ENCODE assay signal across 14 cellular contexts in the genomic region with DNA sequence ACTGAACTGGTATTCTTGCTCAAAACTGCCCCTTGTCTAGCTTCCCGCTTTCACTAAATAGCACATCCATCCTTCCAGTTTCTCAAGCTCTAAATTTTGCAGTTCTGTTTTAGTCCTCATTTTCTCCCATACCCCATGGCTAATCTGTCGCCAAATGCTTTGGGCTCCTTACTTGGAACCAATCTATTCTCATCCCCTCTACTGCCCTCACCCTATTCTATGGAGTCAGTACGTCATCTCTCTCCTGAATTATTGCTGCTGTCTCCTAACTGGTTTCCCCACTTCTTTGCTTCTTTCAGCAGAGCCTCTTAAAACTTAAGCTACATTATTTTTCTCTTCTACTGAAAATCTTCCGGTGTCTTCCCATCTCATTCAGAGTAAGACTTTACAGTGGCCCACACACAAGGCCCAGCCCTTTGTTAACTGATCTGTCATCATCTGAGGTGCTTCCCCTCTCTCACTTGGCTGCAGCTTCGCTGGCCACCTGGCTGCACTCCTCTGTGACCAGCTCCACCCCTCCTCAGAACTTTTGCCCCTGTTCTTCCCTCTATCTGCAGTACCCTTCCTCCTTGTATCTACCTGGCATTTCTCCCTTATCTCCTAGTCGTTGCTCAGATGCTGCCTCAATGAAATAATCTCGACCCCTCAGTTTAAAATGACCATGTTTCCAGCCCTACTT. TPM values are rescaled to one million over a fixed set of nuclear protein-coding genes. Genes with fewer than 3 reads are reported as not detected.
DNase-seq lines count a peak whose midpoint lies in the region; ATAC-seq, FAIRE-seq and TF ChIP-seq lines count a peak whose summit lies in the region.
"Had no signal": no experiment of that assay in that cellular context is flagged by ENCODE, and none has a peak within 500 bp of the region (broad histone marks: within the 10 kb centered on the region; RNA-seq: fewer than 3 reads in every experiment).

No MANE protein-coding gene starts in this region.

- no peak for TF ChIP-seq RAD21 in H1 (IDR thresholded peaks at IDR 0.05 in 1 of 2, conservative IDR thresholded peaks at IDR 0.05 in 1 of 2; ENCODE audit: low read depth in 2 of 2, low read length in 2 of 2)

- peaks cover 0 to 79% of the 10 kb centered on the region in 2 experiments; a peak in 3 of 4 replicates for H3K79me2 ChIP-seq in H1 (ENCODE audit: control insufficient read depth in 1 of 2, insufficient read depth in 2 of 2, low read length in 2 of 2)

- DNase-seq in H1 (ENCODE audit: low read depth in 1 of 2, low spot score in 2 of 2) (no peak), WERI-Rb-1 (no peak), left colon (no peak), NCI-H748 treated with DMSO at 0.1 percent for 48 hours (lab: John Stamatoyannopoulos, UW) (no peak)
- DNase-seq in activated CD4-positive, CD25-positive, alpha-beta regulatory T cell treated with anti-CD3 and anti-CD28 coated beads, Interleukin-2, amount 50 U/mL, for 72 hours, result no peak
- DNase-seq: activated CD4-positive, alpha-beta T cell treated with anti-CD3 and anti-CD28 coated beads, Interleukin-2, amount 50 U/mL, for 1 hour; CD4-positive, CD25-positive, alpha-beta regulatory T cell; SJCRH30; stimulated activated CD4-positive, alpha-beta T cell treated with anti-CD3 and anti-CD28 coated beads, Interleukin-4, amount 100 ng/mL, for 4 hours; upper lobe of left lung had no signal

- peak; percentile 36 for FAIRE-seq in H1 (lab: Jason Lieb, UNC)

- no peak overlapping the region for H3K56ac ChIP-seq in H1 (replicated peaks; ENCODE audit: insufficient read length, low read depth, low read length)

- H3K9me3 ChIP-seq in H1 (ENCODE audit: insufficient read depth in 2 of 2, low read depth in 1 of 2, low read length in 1 of 2) (no peaks in the 10 kb centered on the region), WERI-Rb-1 (ENCODE audit: severe bottlenecking) (no peaks in the 10 kb centered on the region)
- H3K9me3 ChIP-seq: neutrophil, upper lobe of left lung had no signal

- H3K27ac ChIP-seq in H1 (ENCODE audit: low read depth, low read length) (no peak overlapping the region), WERI-Rb-1 (no peak overlapping the region)
- H3K27ac ChIP-seq: neutrophil, upper lobe of left lung had no signal

- peaks cover 5 to 18% (median 10%) of the 10 kb centered on the region in 4 experiments; a peak in 6 of 7 replicates for H3K4me1 ChIP-seq in H1 (replicated peaks in 1 of 4; ENCODE audit: control insufficient read depth in 3 of 4, insufficient read depth in 4 of 4, low read length in 3 of 4)

- peak overlapping the region; percentile 46; a peak in 3 of 4 replicates for H3K4me2 ChIP-seq in H1 (ENCODE audit: insufficient read depth in 1 of 2, low read depth in 2 of 2, low read length in 2 of 2)

- H2BK12ac ChIP-seq in H1 (ENCODE audit: low read depth, low read length), result peak overlapping the region; percentile 35; the same call in 1 of the 2 replicates

- H3K79me1 ChIP-seq in H1 (ENCODE audit: low read depth, low read length), result peaks cover 5% of the 10 kb centered on the region

- H4K20me1 ChIP-seq in H1 (replicated peaks in 1 of 2; ENCODE audit: control insufficient read depth in 1 of 2, insufficient read depth in 2 of 2, low read length in 2 of 2), result no peaks in the 10 kb centered on the region

- CTCF ChIA-PET in H1 (lab: Charles Lee; ENCODE audit: partially characterized antibody), result interaction anchor here (0.9 to 2.5 kb wide), 6 partner anchors 11 to 148 kb away, joined by 3 to 9 read pairs (median 4); no protein-coding TSS in a partner anchor

- H3K36me3 ChIP-seq in H1 (ENCODE audit: control insufficient read depth in 2 of 4, insufficient read depth in 4 of 4, low read length in 3 of 4), result no peaks in the 10 kb centered on the region
- H3K36me3 ChIP-seq in WERI-Rb-1, result peaks cover 5% of the 10 kb centered on the region
- H3K36me3 ChIP-seq: neutrophil, upper lobe of left lung had no signal

- no peak for TF ChIP-seq EP300 in H1 (IDR thresholded peaks at IDR 0.05; ENCODE audit: borderline replicate concordance in 1 of 2, low read depth in 2 of 2, low read length in 2 of 2)

- H2BK20ac ChIP-seq in H1 (ENCODE audit: low read length), result no peak overlapping the region

- no peak overlapping the region for H2BK120ac ChIP-seq in H1 (replicated peaks; ENCODE audit: low read depth, low read length)

- H3K4ac ChIP-seq in H1 (replicated peaks; ENCODE audit: insufficient read length, low read depth, low read length), result no peak overlapping the region

- H3K27me3 ChIP-seq in H1 (replicated peaks in 1 of 4; ENCODE audit: control insufficient read depth in 3 of 4, extremely low read depth in 1 of 4, insufficient read depth in 3 of 4, low read length in 3 of 4) (no peaks in the 10 kb centered on the region), WERI-Rb-1 (ENCODE audit: insufficient read depth, low read depth, severe bottlenecking) (no peaks in the 10 kb centered on the region)
- H3K27me3 ChIP-seq: neutrophil, SJCRH30, upper lobe of left lung had no signal

- no peak overlapping the region for H4K5ac ChIP-seq in H1 (ENCODE audit: insufficient read length, low read depth, low read length)

- intact Hi-C loops in left colon (cut with DNase I, micrococcal nuclease), result no loop called here

- POLR2A ChIA-PET in H1 (lab: Charles Lee; ENCODE audit: partially characterized antibody), result no interaction called here

- TF ChIP-seq POLR2A in GM18505 (IDR thresholded peaks at IDR 0.05; ENCODE audit: borderline replicate concordance, extremely low read depth, insufficient read depth, insufficient read length) (no peak), H1 (IDR thresholded peaks at IDR 0.05; ENCODE audit: control extremely low read depth in 1 of 2, low read depth in 2 of 2, low read length in 2 of 2) (no peak)

- no peak overlapping the region for H3K23ac ChIP-seq in H1 (ENCODE audit: insufficient read length)

- no peak overlapping the region for H2BK15ac ChIP-seq in H1 (ENCODE audit: low read length)

- no peak overlapping the region for H4K91ac ChIP-seq in H1 (replicated peaks; ENCODE audit: insufficient read length, low read length)

- no peak overlapping the region for H4K8ac ChIP-seq in H1 (ENCODE audit: extremely low read depth, insufficient read depth, low read length)

- H2BK5ac ChIP-seq in H1 (ENCODE audit: low read depth, low read length), result no peak overlapping the region

- peak overlapping the region; percentile 9 for H3K18ac ChIP-seq in H1 (ENCODE audit: extremely low read depth, low read length)

- H3K14ac ChIP-seq in H1 (ENCODE audit: insufficient read length), result no peak overlapping the region

- H3K4me3 ChIP-seq in H1 (ENCODE audit: extremely low read depth in 1 of 4, insufficient read depth in 2 of 4, low read depth in 3 of 4, low read length in 4 of 4) (peak overlapping the region in 1 of 4 experiments; percentile 11; a peak in 1 of 8 replicates), WERI-Rb-1 (ENCODE audit: low read depth, low read length) (no peak overlapping the region)
- H3K4me3 ChIP-seq: SJCRH30, upper lobe of left lung had no signal

- H3K9ac ChIP-seq in H1 (replicated peaks in 1 of 4; ENCODE audit: extremely low read depth in 1 of 4, low read depth in 3 of 4, low read length in 3 of 4), result no peak overlapping the region

- no peak for TF ChIP-seq CTCF in H1 (IDR thresholded peaks at IDR 0.05; ENCODE audit: control extremely low read depth in 1 of 3, insufficient read depth in 1 of 3, low read depth in 1 of 3, low read length in 3 of 3)
- TF ChIP-seq CTCF in WERI-Rb-1 (IDR thresholded peaks at IDR 0.05; ENCODE audit: low read depth, low read length), result no peak

- peak; percentile 80 for ATAC-seq in GM18505 (IDR thresholded peaks at IDR 0.05; ENCODE audit: unreplicated experiment)
- ATAC-seq in GM21515 (IDR thresholded peaks at IDR 0.05; ENCODE audit: unreplicated experiment), result peak; percentile 68
- peak; percentile 73 for ATAC-seq in HG03064 (IDR thresholded peaks at IDR 0.05; ENCODE audit: low read depth, unreplicated experiment)
- ATAC-seq in left colon, result no peak

- no peak overlapping the region for H2AK5ac ChIP-seq in H1 (ENCODE audit: low read depth, low read length)

- H2AFZ ChIP-seq in H1 (ENCODE audit: low read length), result no peak overlapping the region

- 50% methylated on average over 7 of the region's 7 CpGs; no CpG with 5 or more reads in 1 of the 2 experiments for WGBS in H1 (ENCODE audit: extremely low coverage in 1 of 2, insufficient coverage in 1 of 2, insufficient read length in 1 of 2, insufficient replicate concordance in 2 of 2, low coverage in 1 of 2, low lambda C conversion rate in 2 of 2, missing lambda C conversion rate in 1 of 2), 2 experiments

- H3K23me2 ChIP-seq in H1 (ENCODE audit: low read depth, low read length), result no peaks in the 10 kb centered on the region

TF ChIP-seq in H1, 55 proteins besides CTCF, POLR2A, EP300 and RAD21:
- TF ChIP-seq TCF12 (IDR thresholded peaks at IDR 0.05; ENCODE audit: low read depth, low read length) (peak; percentile 60; the same call in 1 of the 2 replicates), SIN3A (conservative IDR thresholded peaks at IDR 0.05 in 1 of 2, IDR thresholded peaks at IDR 0.05 in 1 of 2; ENCODE audit: low read depth in 1 of 2, low read length in 2 of 2) (no peak), PHF8 (conservative IDR thresholded peaks at IDR 0.05; ENCODE audit: low read depth, low read length) (0 out of 2 replicates have a peak, but pooled peaks have one; percentile 12), SP1 (IDR thresholded peaks at IDR 0.05; ENCODE audit: low read depth, low read length) (no peak), SIX5 (IDR thresholded peaks at IDR 0.05; ENCODE audit: low read depth, low read length) (no peak)
- TF ChIP-seq, protein P1, sequence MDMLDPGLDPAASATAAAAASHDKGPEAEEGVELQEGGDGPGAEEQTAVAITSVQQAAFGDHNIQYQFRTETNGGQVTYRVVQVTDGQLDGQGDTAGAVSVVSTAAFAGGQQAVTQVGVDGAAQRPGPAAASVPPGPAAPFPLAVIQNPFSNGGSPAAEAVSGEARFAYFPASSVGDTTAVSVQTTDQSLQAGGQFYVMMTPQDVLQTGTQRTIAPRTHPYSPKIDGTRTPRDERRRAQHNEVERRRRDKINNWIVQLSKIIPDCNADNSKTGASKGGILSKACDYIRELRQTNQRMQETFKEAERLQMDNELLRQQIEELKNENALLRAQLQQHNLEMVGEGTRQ (IDR thresholded peaks at IDR 0.05; ENCODE audit: low read length), result no peak

RNA-seq across cellular contexts. Expression of a gene that starts 9.9 kb away (rescaled TPM):
- 33.1 and 40.5 TPM in 2 replicates for total RNA-seq in H1 (2021; fragmentation: NEBNext Ultra II Directional; extraction: Animal tissue kit (Norgen Biotek cat#: 25700))
- polyA plus RNA-seq in H1 (2011; rRNA removed), result 15.6 and 27.1 TPM in 2 replicates
- 30.4 TPM for polyA plus RNA-seq in H1 (2011; cell fraction: cytosol; rRNA removed)
- polyA plus RNA-seq in H1 (2011; cell fraction: nucleus; rRNA removed), result 14.7 TPM
- 23.2 to 35.8 TPM (median 27.3 TPM) in 4 replicates for polyA plus RNA-seq in H1 (2012, experiment 1 of 2)
- 21.3 TPM for polyA plus RNA-seq in H1 (2012, experiment 2 of 2)
- polyA plus RNA-seq in H1 (2013, experiment 1 of 2), result 31.2 TPM
- polyA plus RNA-seq in H1 (2013, experiment 2 of 2), result 35.3 TPM
- 21.4 and 22.2 TPM in 2 replicates for polyA minus RNA-seq in H1 (2011; rRNA and poly(A)+ RNA removed)
- 14.2 TPM for polyA minus RNA-seq in H1 (2011; cell fraction: cytosol; rRNA and poly(A)+ RNA removed)
- polyA minus RNA-seq in H1 (2011; cell fraction: nucleus; rRNA and poly(A)+ RNA removed), result 18.4 TPM
- 10 to 100 TPM; 22.6 to 30.2 TPM for total RNA-seq in left colon
